In the genomic region with DNA sequence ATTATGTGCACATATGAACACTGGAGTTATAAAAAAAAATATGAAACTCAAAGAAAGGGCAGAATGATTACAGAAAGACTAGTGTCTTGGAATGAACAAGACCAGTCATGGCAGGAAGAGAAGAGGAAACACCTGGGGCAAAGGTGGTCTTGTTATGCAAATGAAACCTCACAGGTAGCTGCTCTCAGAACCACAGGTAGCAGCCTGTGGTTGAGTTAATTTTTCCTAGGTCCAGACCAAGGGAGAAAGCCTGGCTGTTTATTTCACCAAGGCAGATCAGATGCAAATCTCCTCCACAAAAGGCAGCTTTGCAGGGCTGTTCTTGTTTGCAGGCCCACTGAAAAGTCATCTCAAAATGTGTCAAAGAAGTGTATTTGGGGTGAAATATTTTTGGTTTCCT, we compare ENCODE assay signal across 20 cellular contexts.
DNase-seq lines count a peak whose midpoint lies in the region; ATAC-seq, FAIRE-seq and TF ChIP-seq lines count a peak whose summit lies in the region.
"Had no signal": no experiment of that assay in that cellular context is flagged by ENCODE, and none has a peak within 500 bp of the region (broad histone marks: within the 10 kb centered on the region; RNA-seq: fewer than 3 reads in every experiment).

No MANE protein-coding gene starts in this region.

- no peak overlapping the region for H3K27ac Mint-ChIP-seq in chondrocyte (ENCODE audit: unreplicated experiment)
- H3K27ac Mint-ChIP-seq: activated CD4-positive, alpha-beta memory T cell treated with anti-CD3 and anti-CD28 coated beads for 36 hours; activated naive CD4-positive, alpha-beta T cell treated with anti-CD3 and anti-CD28 coated beads, Interleukin-2, amount 10 ng/mL, durations not matched to agents 7 days and 5 days had no signal

- H3K4me1 Mint-ChIP-seq in chondrocyte (ENCODE audit: low read depth), result peaks cover 6% of the 10 kb centered on the region

- peak; percentile 58 for DNase-seq in GM12865 (ENCODE audit: low read depth)
- peak; percentile 15 for DNase-seq in bronchial epithelial cell (ENCODE audit: low read depth)
- DNase-seq in dermis blood vessel endothelial cell, result no peak
- no peak for DNase-seq in NCI-H2171 treated with DMSO at 0.1 percent for 48 hours (lab: John Stamatoyannopoulos, UW)
- DNase-seq in chondrocyte (ENCODE audit: low spot score), result no peak
- DNase-seq: ACHN; activated CD4-positive, alpha-beta memory T cell treated with anti-CD3 and anti-CD28 coated beads for 36 hours; activated naive CD4-positive, alpha-beta T cell treated with anti-CD3 and anti-CD28 coated beads, Interleukin-2, amount 10 ng/mL, durations not matched to agents 7 days and 5 days; activated T-cell treated with anti-CD3 and anti-CD28 coated beads, Interleukin-2, amount 50 U/mL, for 4 hours; cerebellar nuclear complex; DMS 273 treated with DMSO at 0.1 percent for 48 hours; KBM-7; small intestine; stimulated activated CD4-positive, alpha-beta T cell treated with anti-CD3 and anti-CD28 coated beads, Interleukin-4, amount 100 ng/mL, for 24 hours had no signal

- H3K27me3 Mint-ChIP-seq in chondrocyte (ENCODE audit: low read depth), result no peaks in the 10 kb centered on the region
- H3K27me3 Mint-ChIP-seq: activated CD4-positive, alpha-beta memory T cell treated with anti-CD3 and anti-CD28 coated beads for 36 hours; activated naive CD4-positive, alpha-beta T cell treated with anti-CD3 and anti-CD28 coated beads, Interleukin-2, amount 10 ng/mL, durations not matched to agents 7 days and 5 days had no signal

- no peaks in the 10 kb centered on the region; the same call in 1 of the 2 replicates for H3K27me3 ChIP-seq in HUES48 (ENCODE audit: control insufficient read depth, insufficient read depth, low read length)
- no peaks in the 10 kb centered on the region for H3K27me3 ChIP-seq in bronchial epithelial cell (ENCODE audit: control insufficient read depth, insufficient read depth, low read length)
- H3K27me3 ChIP-seq: ascending aorta had no signal

- H3K4me3 ChIP-seq in GM12865 (ENCODE audit: low read depth, low read length) (no peak overlapping the region), HUES48 (ENCODE audit: low read depth, low read length) (no peak overlapping the region), bronchial epithelial cell (ENCODE audit: low read depth, low read length) (no peak overlapping the region)
- H3K4me3 ChIP-seq: ascending aorta had no signal

- no peak for FAIRE-seq in bronchial epithelial cell (lab: Jason Lieb, UNC)
- FAIRE-seq: small intestine had no signal

- H3K4me1 ChIP-seq in HUES48 (ENCODE audit: control insufficient read depth, insufficient read depth, low read length), result peaks cover 41% of the 10 kb centered on the region
- H3K4me1 ChIP-seq: ascending aorta had no signal

- no peaks in the 10 kb centered on the region for H3K36me3 Mint-ChIP-seq in chondrocyte (ENCODE audit: low read depth)
- H3K36me3 Mint-ChIP-seq: activated CD4-positive, alpha-beta memory T cell treated with anti-CD3 and anti-CD28 coated beads for 36 hours; activated naive CD4-positive, alpha-beta T cell treated with anti-CD3 and anti-CD28 coated beads, Interleukin-2, amount 10 ng/mL, durations not matched to agents 7 days and 5 days had no signal

- H3K36me3 ChIP-seq in HUES48 (ENCODE audit: control insufficient read depth, insufficient read depth, low read length) (no peaks in the 10 kb centered on the region), bronchial epithelial cell (ENCODE audit: control insufficient read depth, insufficient read depth, low read length) (no peaks in the 10 kb centered on the region)
- H3K36me3 ChIP-seq: ascending aorta had no signal

- no peak overlapping the region for H3K4me3 Mint-ChIP-seq in chondrocyte (ENCODE audit: unreplicated experiment)
- H3K4me3 Mint-ChIP-seq: activated CD4-positive, alpha-beta memory T cell treated with anti-CD3 and anti-CD28 coated beads for 36 hours; activated naive CD4-positive, alpha-beta T cell treated with anti-CD3 and anti-CD28 coated beads, Interleukin-2, amount 10 ng/mL, durations not matched to agents 7 days and 5 days; activated T-cell treated with anti-CD3 and anti-CD28 coated beads, Interleukin-2, amount 50 U/mL, for 4 hours; nephron had no signal

- peaks cover 6% of the 10 kb centered on the region for H3K9me3 Mint-ChIP-seq in chondrocyte (ENCODE audit: low read depth)
- H3K9me3 Mint-ChIP-seq: activated CD4-positive, alpha-beta memory T cell treated with anti-CD3 and anti-CD28 coated beads for 36 hours; activated naive CD4-positive, alpha-beta T cell treated with anti-CD3 and anti-CD28 coated beads, Interleukin-2, amount 10 ng/mL, durations not matched to agents 7 days and 5 days; activated T-cell treated with anti-CD3 and anti-CD28 coated beads, Interleukin-2, amount 50 U/mL, for 4 hours; nephron had no signal

- H3K27ac ChIP-seq in HUES48 (ENCODE audit: low read depth, low read length), result peak overlapping the region; percentile 57
- H3K27ac ChIP-seq: ascending aorta, C4-2B had no signal

- TF ChIP-seq CTCF in GM12865 (IDR thresholded peaks at IDR 0.05; ENCODE audit: insufficient read depth, low read depth, low read length, missing control alignments), result no peak
- no peak for TF ChIP-seq CTCF in bronchial epithelial cell (IDR thresholded peaks at IDR 0.05; ENCODE audit: insufficient read depth, low read length, severe bottlenecking)
- TF ChIP-seq CTCF in chondrocyte (IDR thresholded peaks at IDR 0.05), result no peak

- no peak overlapping the region for H3K9ac ChIP-seq in HUES48 (ENCODE audit: low read depth, low read length)

- no peaks in the 10 kb centered on the region for H3K9me3 ChIP-seq in HUES48 (ENCODE audit: control insufficient read depth, insufficient read depth, low read length)
- H3K9me3 ChIP-seq: ascending aorta had no signal

- peak; percentile 64 for ATAC-seq in GM21423 (IDR thresholded peaks at IDR 0.05; ENCODE audit: unreplicated experiment)
- ATAC-seq in HG02852 (IDR thresholded peaks at IDR 0.05; ENCODE audit: unreplicated experiment), result no peak
- ATAC-seq: activated T-cell treated with anti-CD3 and anti-CD28 coated beads, Interleukin-2, amount 50 U/mL, for 4 hours had no signal

Comparison
In these comparisons a context has a peak if more than half of its experiments do, and no peak if none do; other contexts are left out.
1. DNase-seq: peak in GM12865 (single experiment) and bronchial epithelial cell (single experiment); none in dermis blood vessel endothelial cell (single experiment), NCI-H2171 treated with DMSO at 0.1 percent for 48 hours (single experiment) and chondrocyte (single experiment).